Comparison of ENCODE assay signal across 1 cellular context in the genomic region with DNA sequence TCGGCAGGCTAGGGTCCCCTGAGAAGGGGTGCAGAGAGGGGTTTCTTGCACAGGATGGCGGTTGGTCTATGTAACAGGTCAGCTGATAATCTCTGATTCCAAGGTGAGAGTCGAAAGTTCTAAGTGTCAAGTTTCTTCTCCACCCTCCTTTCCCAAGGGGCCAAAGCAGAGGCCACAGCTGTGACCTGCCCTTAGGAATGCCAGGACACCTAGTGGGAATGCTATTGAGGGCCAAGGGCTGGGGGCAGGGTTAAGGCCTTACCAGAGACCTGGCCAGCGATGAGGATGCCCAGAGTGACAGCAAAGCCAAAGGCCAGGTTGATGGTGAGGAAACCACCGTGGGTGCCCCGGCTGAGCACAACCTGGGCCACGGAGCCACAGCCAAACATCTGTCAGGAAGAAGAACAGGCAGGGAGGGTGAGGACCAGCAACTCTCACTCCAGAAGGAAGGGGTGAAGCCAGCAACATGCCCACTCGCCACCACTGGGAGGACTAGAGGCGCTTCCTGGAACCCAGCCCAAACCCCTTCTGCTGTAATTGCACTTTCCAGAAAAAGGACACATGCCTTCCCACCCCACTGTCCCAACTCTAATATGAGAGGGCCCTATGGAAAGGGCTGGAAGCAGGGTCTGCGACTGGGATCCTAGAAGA.
TF ChIP-seq lines count a peak whose summit lies in the region.

No MANE protein-coding gene starts in this region.

TF ChIP-seq in liver, 16 proteins besides CTCF, POLR2A, EP300 and RAD21 (continued from another document):
- TF ChIP-seq, protein P1, sequence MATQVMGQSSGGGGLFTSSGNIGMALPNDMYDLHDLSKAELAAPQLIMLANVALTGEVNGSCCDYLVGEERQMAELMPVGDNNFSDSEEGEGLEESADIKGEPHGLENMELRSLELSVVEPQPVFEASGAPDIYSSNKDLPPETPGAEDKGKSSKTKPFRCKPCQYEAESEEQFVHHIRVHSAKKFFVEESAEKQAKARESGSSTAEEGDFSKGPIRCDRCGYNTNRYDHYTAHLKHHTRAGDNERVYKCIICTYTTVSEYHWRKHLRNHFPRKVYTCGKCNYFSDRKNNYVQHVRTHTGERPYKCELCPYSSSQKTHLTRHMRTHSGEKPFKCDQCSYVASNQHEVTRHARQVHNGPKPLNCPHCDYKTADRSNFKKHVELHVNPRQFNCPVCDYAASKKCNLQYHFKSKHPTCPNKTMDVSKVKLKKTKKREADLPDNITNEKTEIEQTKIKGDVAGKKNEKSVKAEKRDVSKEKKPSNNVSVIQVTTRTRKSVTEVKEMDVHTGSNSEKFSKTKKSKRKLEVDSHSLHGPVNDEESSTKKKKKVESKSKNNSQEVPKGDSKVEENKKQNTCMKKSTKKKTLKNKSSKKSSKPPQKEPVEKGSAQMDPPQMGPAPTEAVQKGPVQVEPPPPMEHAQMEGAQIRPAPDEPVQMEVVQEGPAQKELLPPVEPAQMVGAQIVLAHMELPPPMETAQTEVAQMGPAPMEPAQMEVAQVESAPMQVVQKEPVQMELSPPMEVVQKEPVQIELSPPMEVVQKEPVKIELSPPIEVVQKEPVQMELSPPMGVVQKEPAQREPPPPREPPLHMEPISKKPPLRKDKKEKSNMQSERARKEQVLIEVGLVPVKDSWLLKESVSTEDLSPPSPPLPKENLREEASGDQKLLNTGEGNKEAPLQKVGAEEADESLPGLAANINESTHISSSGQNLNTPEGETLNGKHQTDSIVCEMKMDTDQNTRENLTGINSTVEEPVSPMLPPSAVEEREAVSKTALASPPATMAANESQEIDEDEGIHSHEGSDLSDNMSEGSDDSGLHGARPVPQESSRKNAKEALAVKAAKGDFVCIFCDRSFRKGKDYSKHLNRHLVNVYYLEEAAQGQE (IDR thresholded peaks at IDR 0.05): no peak
- TF ChIP-seq EGR1 (IDR thresholded peaks at IDR 0.05; ENCODE audit: low read depth in 2 of 2): no peak
- no peak for TF ChIP-seq SP1 (IDR thresholded peaks at IDR 0.05)
- no peak for TF ChIP-seq HNF4G (IDR thresholded peaks at IDR 0.05)
- no peak for TF ChIP-seq YY1 (IDR thresholded peaks at IDR 0.05)
- no peak for TF ChIP-seq JUND (IDR thresholded peaks at IDR 0.05)
- TF ChIP-seq RXRA (IDR thresholded peaks at IDR 0.05): no peak
- no peak for TF ChIP-seq FOXA2 (IDR thresholded peaks at IDR 0.05)
- TF ChIP-seq HNF4A (conservative IDR thresholded peaks at IDR 0.05): no peak
- TF ChIP-seq, protein P2, sequence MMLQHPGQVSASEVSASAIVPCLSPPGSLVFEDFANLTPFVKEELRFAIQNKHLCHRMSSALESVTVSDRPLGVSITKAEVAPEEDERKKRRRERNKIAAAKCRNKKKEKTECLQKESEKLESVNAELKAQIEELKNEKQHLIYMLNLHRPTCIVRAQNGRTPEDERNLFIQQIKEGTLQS (IDR thresholded peaks at IDR 0.05): no peak
- no peak for TF ChIP-seq GABPA (IDR thresholded peaks at IDR 0.05 in 1 of 2, conservative IDR thresholded peaks at IDR 0.05 in 1 of 2)
- TF ChIP-seq FOXA1 (IDR thresholded peaks at IDR 0.05): no peak
